8 cellular contexts compared by ENCODE assay signal in genomic region chr19:10419200-10419645, GRCh38. TPM values are rescaled to one million over a fixed set of nuclear protein-coding genes. Genes with fewer than 3 reads are reported as not detected.
A peak's percentile ranks its signal among the peaks of the same experiment; 100 is the strongest.
DNase-seq lines count a peak whose midpoint lies in the region; ATAC-seq and TF ChIP-seq lines count a peak whose summit lies in the region.

No MANE protein-coding gene starts in this region.

- H3K4me3 ChIP-seq in AG04450 (ENCODE audit: low read depth, low read length): peak overlapping the region; percentile 58
- H3K4me3 ChIP-seq in iPS-18c (ENCODE audit: insufficient read depth, low read depth, low read length): peak overlapping the region; percentile 42

- ATAC-seq in HG02973 (IDR thresholded peaks at IDR 0.05; ENCODE audit: unreplicated experiment) (no peak), GM19463 (IDR thresholded peaks at IDR 0.05; ENCODE audit: unreplicated experiment) (no peak)

- CTCF ChIA-PET in AG04450 (lab: Charles Lee): interaction anchor here (0.7 to 6.5 kb wide), 3 partner anchors 14 to 271 kb away, joined by 5 to 87 read pairs (median 17); partner anchors contain the start of gene CDC37

- in situ Hi-C loops in GM13977 (cut with MboI; ENCODE audit: low pct_unique_long_range_greater_than_20kb, low sequenced_read_pairs, unreplicated experiment): no loop called here

- H3K27me3 ChIP-seq in AG04450 (ENCODE audit: control insufficient read depth, insufficient read depth, low read length): peaks cover 14% of the 10 kb centered on the region

- peaks cover 9% of the 10 kb centered on the region for H3K9me3 ChIP-seq in AG04450 (ENCODE audit: control insufficient read depth, insufficient read depth, low read length)
- no peaks in the 10 kb centered on the region for H3K9me3 ChIP-seq in iPS-18c (ENCODE audit: control insufficient read depth, insufficient read depth, low read length)

- H3K27ac ChIP-seq in AG04450 (ENCODE audit: low read depth, low read length): peak overlapping the region; percentile 52

- POLR2A ChIA-PET in AG04450 (lab: Yijun Ruan, JAX): interaction anchor here (0.6 to 1.4 kb wide), 2 partner anchors 16 to 193 kb away, joined by 3 to 7 read pairs; partner anchors contain the start of gene CDC37

- no peak for TF ChIP-seq CTCF in AG04450 (IDR thresholded peaks at IDR 0.05; ENCODE audit: low read depth, low read length)
- peak; percentile 14 for TF ChIP-seq CTCF in GM13977 (IDR thresholded peaks at IDR 0.05; ENCODE audit: extremely low read depth, insufficient read depth, missing control alignments)

- no peak for DNase-seq in AG04450 (ENCODE audit: low read depth, low spot score)
- DNase-seq in GM13977 (ENCODE audit: low spot score): no peak
- peak; percentile 72 for DNase-seq in activated CD8-positive, alpha-beta memory T cell treated with anti-CD3 and anti-CD28 coated beads, Interleukin-2, amount 50 U/mL, for 4 hours
- no peak for DNase-seq in UCSD-AML1 (lab: John Stamatoyannopoulos, UW; ENCODE audit: unreplicated experiment)
- DNase-seq in NCI-H774 (lab: John Stamatoyannopoulos, UW): no peak

RNA-seq across cellular contexts. Expression of gene PDE4A, which starts 1.1 kb away (rescaled TPM):
- 2.9 and 5.1 TPM in 2 replicates for polyA plus RNA-seq in AG04450 (2011; rRNA removed)
- 9.6 and 16.3 TPM in 2 replicates for polyA minus RNA-seq in AG04450 (2011; rRNA and poly(A)+ RNA removed)

RNA-seq across cellular contexts. Expression of gene CDC37, which starts 15.9 kb away (rescaled TPM):
- polyA plus RNA-seq in AG04450 (2011; rRNA removed): 268 and 340 TPM in 2 replicates
- 102 and 113 TPM in 2 replicates for polyA minus RNA-seq in AG04450 (2011; rRNA and poly(A)+ RNA removed)

RNA-seq across cellular contexts. Expression of gene TYK2, which starts 38.9 kb away (rescaled TPM):
- 29.1 and 52.8 TPM in 2 replicates for polyA plus RNA-seq in AG04450 (2011; rRNA removed)
- polyA minus RNA-seq in AG04450 (2011; rRNA and poly(A)+ RNA removed): 34.0 and 52.4 TPM in 2 replicates
